9 cellular contexts compared by ENCODE assay signal in genomic region chr9:178136-178825, GRCh38. TPM values are rescaled to one million over a fixed set of nuclear protein-coding genes. Genes with fewer than 3 reads are reported as not detected.
DNase-seq lines count a peak whose midpoint lies in the region; ATAC-seq, FAIRE-seq and TF ChIP-seq lines count a peak whose summit lies in the region.
"Not testable (repeated sequence)": the region's sequence is repeated elsewhere in the genome, so short reads cannot be mapped to it uniquely, and the experiment has no call there.
"Had no signal": no experiment of that assay in that cellular context is flagged by ENCODE, and none has a peak within 500 bp of the region (broad histone marks: within the 10 kb centered on the region; RNA-seq: fewer than 3 reads in every experiment).

No MANE protein-coding gene starts in this region.

- in situ Hi-C loops in astrocyte of the spinal cord (cut with HindIII; ENCODE audit: low sequenced_read_pairs): not testable (repeated sequence)

- not testable (repeated sequence) for H2AFZ ChIP-seq in OCI-LY7 (ENCODE audit: low read length)

- CTCF ChIA-PET in A549 (lab: Yijun Ruan, JAX); OCI-LY7 (lab: Charles Lee; ENCODE audit: unreplicated experiment): not testable (repeated sequence)

- not testable (repeated sequence) for H3K36me3 ChIP-seq in OCI-LY7 (ENCODE audit: insufficient read depth, low read length); esophagus muscularis mucosa; liver (ENCODE audit: control insufficient read depth in 4 of 4, insufficient read depth in 3 of 4, low read depth in 1 of 4, low read length in 3 of 4)

- H3K4me2 ChIP-seq in A549 (peak overlapping the region; percentile 67), OCI-LY7 (ENCODE audit: low read length) (peak overlapping the region; percentile 64)

- ATAC-seq in A549: not testable (repeated sequence)

- BruUV-seq in OCI-LY7 (replicated peaks; lab: Mats Ljungman, UMichigan): TSS peak; percentile 59

- H3K9ac ChIP-seq in liver (ENCODE audit: low read depth in 1 of 2, low read length in 2 of 2): not testable (repeated sequence)

- DNase-seq in A549 (ENCODE audit: low read depth in 1 of 2, low spot score in 1 of 2); GM12865 (ENCODE audit: low read depth); OCI-LY7 (ENCODE audit: low spot score); astrocyte of the spinal cord (ENCODE audit: low read depth, low spot score); esophagus muscularis mucosa (ENCODE audit: extremely low spot score); skeletal muscle cell (ENCODE audit: low read depth): not testable (repeated sequence)
- DNase-seq in activated CD4-positive, alpha-beta T cell treated with anti-CD3 and anti-CD28 coated beads, Interleukin-2, amount 10 ng/mL, durations not matched to agents 24 days and 14 days: peak; percentile 58

- H3K27me3 Mint-ChIP-seq in activated CD4-positive, alpha-beta T cell treated with anti-CD3 and anti-CD28 coated beads, Interleukin-2, amount 10 ng/mL, durations not matched to agents 24 days and 14 days: not testable (repeated sequence)

- H3K27ac Mint-ChIP-seq in activated CD4-positive, alpha-beta T cell treated with anti-CD3 and anti-CD28 coated beads, Interleukin-2, amount 10 ng/mL, durations not matched to agents 24 days and 14 days: peak overlapping the region; percentile 78

- TF ChIP-seq RAD21 in A549 (conservative IDR thresholded peaks at IDR 0.05 in 1 of 2, IDR thresholded peaks at IDR 0.05 in 1 of 2); liver (IDR thresholded peaks at IDR 0.05): not testable (repeated sequence)

- FAIRE-seq in A549 (lab: Jason Lieb, UNC): not testable (repeated sequence)

- H3K4me1 ChIP-seq in A549; OCI-LY7 (ENCODE audit: insufficient read depth, low read length, poor library complexity, severe bottlenecking); liver (ENCODE audit: control insufficient read depth in 4 of 4, insufficient read depth in 4 of 4, low read length in 3 of 4): not testable (repeated sequence)
- peaks cover 0 to 11% (median 2%) of the 10 kb centered on the region in 4 donors for H3K4me1 ChIP-seq in esophagus muscularis mucosa

- H3K36me3 Mint-ChIP-seq in activated CD4-positive, alpha-beta T cell treated with anti-CD3 and anti-CD28 coated beads, Interleukin-2, amount 10 ng/mL, durations not matched to agents 24 days and 14 days (ENCODE audit: low read depth): not testable (repeated sequence)

- POLR2A ChIA-PET in A549 (lab: Yijun Ruan, JAX); OCI-LY7 (lab: Charles Lee): not testable (repeated sequence)

- TF ChIP-seq CTCF in A549 (IDR thresholded peaks at IDR 0.05); GM12865 (IDR thresholded peaks at IDR 0.05; ENCODE audit: insufficient read depth, low read depth, low read length, missing control alignments); OCI-LY7 (conservative IDR thresholded peaks at IDR 0.05; ENCODE audit: low read length); astrocyte of the spinal cord (IDR thresholded peaks at IDR 0.05; ENCODE audit: low read depth, low read length); esophagus muscularis mucosa (IDR thresholded peaks at IDR 0.05); liver (IDR thresholded peaks at IDR 0.05; ENCODE audit: low read depth, low read length, missing input control): not testable (repeated sequence)

- H4K20me1 ChIP-seq in OCI-LY7 (ENCODE audit: insufficient read depth, low read length): not testable (repeated sequence)

- TF ChIP-seq POLR2A in A549 (IDR thresholded peaks at IDR 0.05; ENCODE audit: low read length); esophagus muscularis mucosa (IDR thresholded peaks at IDR 0.05; ENCODE audit: low read depth): not testable (repeated sequence)

- not testable (repeated sequence) for H3K4me1 Mint-ChIP-seq in activated CD4-positive, alpha-beta T cell treated with anti-CD3 and anti-CD28 coated beads, Interleukin-2, amount 10 ng/mL, durations not matched to agents 24 days and 14 days

- H3K9me2 ChIP-seq in OCI-LY7 (ENCODE audit: insufficient read depth, low read length): not testable (repeated sequence)

- H3K4me3 ChIP-seq in A549 (peak overlapping the region; percentile 36; the same call in 2 of the 3 replicates), GM12865 (ENCODE audit: low read depth, low read length) (peak overlapping the region; percentile 43), OCI-LY7 (ENCODE audit: low read depth, low read length, poor library complexity, severe bottlenecking) (peak overlapping the region; percentile 64), astrocyte of the spinal cord (ENCODE audit: low read depth, low read length) (peak overlapping the region; percentile 43), esophagus muscularis mucosa (peak overlapping the region; percentile 43 to 64 (median 54)), liver (ENCODE audit: low read depth in 1 of 3, low read length in 3 of 3) (peak overlapping the region in 2 of 3 donors; percentile 53 to 63), skeletal muscle cell (ENCODE audit: low read depth, low read length) (peak overlapping the region; percentile 50)

- H3K9me3 ChIP-seq in A549; OCI-LY7 (ENCODE audit: low read length); esophagus muscularis mucosa; liver (ENCODE audit: control insufficient read depth in 4 of 4, low read length in 3 of 4): not testable (repeated sequence)

- not testable (repeated sequence) for H3K27me3 ChIP-seq in esophagus muscularis mucosa; liver (ENCODE audit: control insufficient read depth in 4 of 4, insufficient read depth in 4 of 4, low read length in 3 of 4)

- peak overlapping the region; percentile 86 for H3K4me3 Mint-ChIP-seq in activated CD4-positive, alpha-beta T cell treated with anti-CD3 and anti-CD28 coated beads, Interleukin-2, amount 10 ng/mL, durations not matched to agents 24 days and 14 days

- TF ChIP-seq EP300 in A549 (IDR thresholded peaks at IDR 0.05); esophagus muscularis mucosa (IDR thresholded peaks at IDR 0.05): not testable (repeated sequence)

- intact Hi-C loops in OCI-LY7 (cut with micrococcal nuclease; ENCODE audit: unreplicated experiment); activated CD4-positive, alpha-beta T cell treated with anti-CD3 and anti-CD28 coated beads, Interleukin-2, amount 10 ng/mL, durations not matched to agents 24 days and 14 days (cut with micrococcal nuclease); esophagus muscularis mucosa (cut with DNase I): not testable (repeated sequence)

- H3K79me2 ChIP-seq in OCI-LY7 (ENCODE audit: insufficient read depth, low read depth, low read length): not testable (repeated sequence)

- 24% methylated on average over 9 of the region's 23 CpGs for WGBS in A549 (ENCODE audit: missing lambda C conversion rate)
- 12% methylated on average over 8 of the region's 23 CpGs for WGBS in esophagus muscularis mucosa
- WGBS in liver: under 1% methylated on average over 10 of the region's 23 CpGs

- H3K27ac ChIP-seq in A549; OCI-LY7 (ENCODE audit: low read depth, low read length, poor library complexity, severe bottlenecking): not testable (repeated sequence)
- H3K27ac ChIP-seq in esophagus muscularis mucosa (replicated peaks in 1 of 4) (peak overlapping the region; percentile 48 to 87 (median 76)), liver (ENCODE audit: low read depth in 1 of 2, low read length in 2 of 2) (peak overlapping the region in 1 of 2 donors; percentile 31)

- H3K9me3 Mint-ChIP-seq in activated CD4-positive, alpha-beta T cell treated with anti-CD3 and anti-CD28 coated beads, Interleukin-2, amount 10 ng/mL, durations not matched to agents 24 days and 14 days: not testable (repeated sequence)

RNA-seq across cellular contexts. Expression of gene ZNG1A, which starts 0.6 kb away (rescaled TPM):
- 23.4 and 34.2 TPM in 2 replicates for polyA plus RNA-seq in A549 (2011; rRNA removed)
- 9.4 and 13.3 TPM in 2 replicates for polyA plus RNA-seq in A549 (2012; cell fraction: cytosol; rRNA removed)
- polyA plus RNA-seq in A549 (2012; cell fraction: nucleus; rRNA removed): 4.9 and 8.3 TPM in 2 replicates
- 42.5 to 45.1 TPM (median 43.6 TPM) in 3 replicates for polyA plus RNA-seq in A549 (2017; fragmentation: RNase III; extraction: RNeasy Plus Mini Kit Qiagen cat#74134 plus additional on column Dnase treatment)
- polyA minus RNA-seq in A549 (2011; rRNA and poly(A)+ RNA removed): 9.7 and 11.5 TPM in 2 replicates
- total RNA-seq in OCI-LY7 (2014; rRNA removed; shearing (Covaris generic)): 48.8 and 49.4 TPM in 2 replicates
- total RNA-seq in OCI-LY7 (2022): 73.6 and 74.5 TPM in 2 replicates
- total RNA-seq in activated CD4-positive, alpha-beta T cell treated with anti-CD3 and anti-CD28 coated beads, Interleukin-2, amount 10 ng/mL, durations not matched to agents 24 days and 14 days: 29.6 and 30.3 TPM in 2 replicates
- 10 to 100 TPM; 26.4 to 50.7 (median 34.1) TPM for total RNA-seq in esophagus muscularis mucosa
- 10 to 100 TPM; 11.1 to 29.1 TPM for total RNA-seq in liver
- 10 to 100 TPM; 12.5 to 46.8 TPM for polyA plus RNA-seq in liver

RNA-seq across cellular contexts. Expression of gene DOCK8, which starts 36.4 kb away (rescaled TPM):
- 0.68 and 0.83 TPM in 2 replicates for polyA plus RNA-seq in A549 (2011; rRNA removed)
- 0.11 and 0.17 TPM in 2 replicates for polyA plus RNA-seq in A549 (2012; cell fraction: cytosol; rRNA removed)
- polyA plus RNA-seq in A549 (2012; cell fraction: nucleus; rRNA removed): 0.12 and 0.18 TPM in 2 replicates
- polyA plus RNA-seq in A549 (2017; fragmentation: RNase III; extraction: RNeasy Plus Mini Kit Qiagen cat#74134 plus additional on column Dnase treatment): 0.18 to 0.54 TPM (median 0.27 TPM) in 3 replicates
- 0.91 and 1.1 TPM in 2 replicates for polyA minus RNA-seq in A549 (2011; rRNA and poly(A)+ RNA removed)
- 59.0 and 63.7 TPM in 2 replicates for total RNA-seq in OCI-LY7 (2014; rRNA removed; shearing (Covaris generic))
- 145 TPM in 2 replicates for total RNA-seq in OCI-LY7 (2022)
- total RNA-seq in activated CD4-positive, alpha-beta T cell treated with anti-CD3 and anti-CD28 coated beads, Interleukin-2, amount 10 ng/mL, durations not matched to agents 24 days and 14 days: 121 TPM in 2 replicates
- total RNA-seq in esophagus muscularis mucosa: 10 to 100 TPM; 45.1 to 72.8 (median 48.8) TPM
- total RNA-seq in liver: 10 to 100 TPM; 10.6 to 22.6 TPM
- polyA plus RNA-seq in liver: 1 to 10 TPM; 3.8 to 4.2 TPM
- total RNA-seq: A172 had no signal
